Comparison of ENCODE assay signal across 14 cellular contexts in the genomic region with DNA sequence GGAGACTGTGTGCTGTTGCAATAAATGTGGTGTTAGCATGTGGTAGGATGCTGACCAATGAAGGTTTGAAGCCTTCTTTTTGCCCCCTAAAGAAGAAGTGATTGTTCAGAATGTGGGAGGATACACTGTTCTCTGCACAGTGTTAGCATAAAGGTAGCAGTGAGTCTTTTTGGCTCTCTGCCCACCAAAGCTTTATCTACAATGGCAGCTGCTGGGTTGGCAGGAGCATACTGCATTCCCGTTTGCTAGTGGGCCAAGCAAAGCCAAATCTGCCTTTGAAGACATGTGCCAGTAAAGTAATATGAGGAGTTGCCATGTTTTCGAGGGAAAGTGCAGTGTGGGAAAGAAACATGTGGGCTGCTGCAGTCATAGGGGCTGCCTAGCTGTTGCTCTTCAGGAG. TPM values are rescaled to one million over a fixed set of nuclear protein-coding genes. Genes with fewer than 3 reads are reported as not detected.
DNase-seq lines count a peak whose midpoint lies in the region; ATAC-seq and TF ChIP-seq lines count a peak whose summit lies in the region.
"Not testable (repeated sequence)": the region's sequence is repeated elsewhere in the genome, so short reads cannot be mapped to it uniquely, and the experiment has no call there.
"Had no signal": no experiment of that assay in that cellular context is flagged by ENCODE, and none has a peak within 500 bp of the region (broad histone marks: within the 10 kb centered on the region; RNA-seq: fewer than 3 reads in every experiment).

No MANE protein-coding gene starts in this region.

- not testable (repeated sequence) for H3K27ac ChIP-seq in body of pancreas

- DNase-seq in body of pancreas, Right ventricle myocardium superior, left ventricle myocardium superior: not testable (repeated sequence)

- H3K27me3 ChIP-seq in body of pancreas, result not testable (repeated sequence)

- not testable (repeated sequence) for H3K9me3 ChIP-seq in body of pancreas

- H3K36me3 ChIP-seq in body of pancreas (replicated peaks in 1 of 2; ENCODE audit: insufficient read depth in 1 of 2, low read depth in 2 of 2), result not testable (repeated sequence)

- not testable (repeated sequence) for TF ChIP-seq CTCF in body of pancreas (IDR thresholded peaks at IDR 0.05)

- WGBS in body of pancreas, 2 donors, result no CpG with 5 or more reads among the region's 2 CpGs

- TF ChIP-seq POLR2A in body of pancreas (IDR thresholded peaks at IDR 0.05), result not testable (repeated sequence)

- intact Hi-C loops in body of pancreas (cut with DNase I); Right ventricle myocardium superior (cut with DNase I); left ventricle myocardium superior (cut with micrococcal nuclease): not testable (repeated sequence)

- ATAC-seq in body of pancreas (peak; percentile 94), Right ventricle myocardium superior (ENCODE audit: poor library complexity) (peak; percentile 82), left ventricle myocardium superior (peak; percentile 80)

- H3K4me1 ChIP-seq in body of pancreas, result not testable (repeated sequence)

- not testable (repeated sequence) for H3K4me3 ChIP-seq in body of pancreas

RNA-seq across cellular contexts. Expression of gene BPY2, which starts 56.4 kb away (rescaled TPM):
- total RNA-seq in body of pancreas, result not detected
- total RNA-seq in Right ventricle myocardium superior, result not detected
- not detected for total RNA-seq in left ventricle myocardium superior
- total RNA-seq: A172; A673; B cell; Caco-2; Calu3; CD4-positive, alpha-beta memory T cell; CD4-positive, alpha-beta T cell; CD4-positive, CD25-positive, alpha-beta regulatory T cell; CD8-positive, alpha-beta memory T cell; CD8-positive, alpha-beta T cell; Daoy had no signal
